In genomic region chr3:52236424-52236886, GRCh38 we compare ENCODE assay signal across 10 cellular contexts. TPM values are rescaled to one million over a fixed set of nuclear protein-coding genes. Genes with fewer than 3 reads are reported as not detected.
A peak's percentile ranks its signal among the peaks of the same experiment; 100 is the strongest.
DNase-seq lines count a peak whose midpoint lies in the region; ATAC-seq and TF ChIP-seq lines count a peak whose summit lies in the region.
"Had no signal": no experiment of that assay in that cellular context is flagged by ENCODE, and none has a peak within 500 bp of the region (broad histone marks: within the 10 kb centered on the region; RNA-seq: fewer than 3 reads in every experiment).

No MANE protein-coding gene starts in this region.

- H3K4me3 ChIP-seq in effector memory CD4-positive, alpha-beta T cell (ENCODE audit: insufficient read depth, low read depth, low read length, poor library complexity, severe bottlenecking), result no peak overlapping the region
- no peak overlapping the region for H3K4me3 ChIP-seq in osteoblast (ENCODE audit: insufficient read depth, low read length)

- ATAC-seq in activated CD4-positive, CD25-positive, alpha-beta regulatory T cell treated with anti-CD3 and anti-CD28 coated beads, Interleukin-2, amount 50 U/mL, for 24 hours, result no peak

- peaks cover 14% of the 10 kb centered on the region for H3K36me3 ChIP-seq in effector memory CD4-positive, alpha-beta T cell (ENCODE audit: control insufficient read depth, insufficient read depth, low read length)
- H3K36me3 ChIP-seq in osteoblast (ENCODE audit: insufficient read depth, low read length), result peaks cover 8% of the 10 kb centered on the region

- no peak overlapping the region for H2AFZ ChIP-seq in osteoblast (ENCODE audit: low read length)

- H3K27ac Mint-ChIP-seq in IgD-negative memory B cell, result peak overlapping the region in 2 of 3 donors; percentile 31 to 61

- H3K4me2 ChIP-seq in osteoblast (ENCODE audit: insufficient read depth, low read length), result peak overlapping the region; percentile 99

- H3K36me3 Mint-ChIP-seq in IgD-negative memory B cell, result no peaks in the 10 kb centered on the region

- peak overlapping the region in 2 of 4 donors; percentile 37 to 91 for H3K4me3 Mint-ChIP-seq in IgD-negative memory B cell

- TF ChIP-seq CTCF in C4-2B (conservative IDR thresholded peaks at IDR 0.05) (no peak), osteoblast (IDR thresholded peaks at IDR 0.05; ENCODE audit: extremely low read depth, low read depth, low read length) (no peak)

- H3K27me3 Mint-ChIP-seq in IgD-negative memory B cell, result no peaks in the 10 kb centered on the region

- DNase-seq in effector memory CD4-positive, alpha-beta T cell, result no peak
- peak; percentile 85 for DNase-seq in osteoblast (ENCODE audit: insufficient read length, low spot score, missing footprints)
- DNase-seq in AG08396 (ENCODE audit: low spot score), result no peak
- DNase-seq in HPDE6-E6E7 (ENCODE audit: extremely low spot score), result no peak
- DNase-seq in NK-92 (lab: John Stamatoyannopoulos, UW; ENCODE audit: unreplicated experiment), result no peak
- DNase-seq: DMS153, NCI-H446 treated with DMSO at 0.1 percent for 48 hours had no signal

- no peaks in the 10 kb centered on the region for H3K9me3 Mint-ChIP-seq in IgD-negative memory B cell

- peaks cover 18 to 40% (median 37%) of the 10 kb centered on the region in 3 donors for H3K4me1 Mint-ChIP-seq in IgD-negative memory B cell

- H3K27me3 ChIP-seq in effector memory CD4-positive, alpha-beta T cell (replicated peaks; ENCODE audit: control insufficient read depth, insufficient read depth, low read length, poor library complexity, severe bottlenecking), result no peaks in the 10 kb centered on the region
- no peaks in the 10 kb centered on the region for H3K27me3 ChIP-seq in osteoblast (ENCODE audit: insufficient read depth, low read length)

- H3K9me3 ChIP-seq in effector memory CD4-positive, alpha-beta T cell (ENCODE audit: control insufficient read depth, low read length), result no peaks in the 10 kb centered on the region
- H3K9me3 ChIP-seq in osteoblast (ENCODE audit: low read depth, low read length), result no peaks in the 10 kb centered on the region

- peaks cover 67% of the 10 kb centered on the region for H3K79me2 ChIP-seq in osteoblast (ENCODE audit: insufficient read depth, low read length)

- H3K4me1 ChIP-seq in effector memory CD4-positive, alpha-beta T cell (ENCODE audit: control insufficient read depth, insufficient read depth, low read length, poor library complexity, severe bottlenecking), result peaks cover 58% of the 10 kb centered on the region
- peaks cover 41% of the 10 kb centered on the region for H3K4me1 ChIP-seq in osteoblast (ENCODE audit: insufficient read depth, low read length)

- H3K27ac ChIP-seq in C4-2B (peak overlapping the region; percentile 91), osteoblast (ENCODE audit: low read depth, low read length) (peak overlapping the region; percentile 90)
- H3K27ac ChIP-seq in effector memory CD4-positive, alpha-beta T cell (ENCODE audit: insufficient read depth, low read length, poor library complexity, severe bottlenecking), result peak overlapping the region; percentile 95

- H4K20me1 ChIP-seq in osteoblast (ENCODE audit: insufficient read depth, low read length), result peaks cover 39% of the 10 kb centered on the region

RNA-seq across cellular contexts. Expression of gene TWF2, which starts 2.5 kb away (rescaled TPM):
- polyA plus RNA-seq in IgD-negative memory B cell, result 108 TPM
- 115 and 138 TPM in 2 replicates for total RNA-seq in osteoblast

RNA-seq across cellular contexts. Expression of gene PPM1M, which starts 9.1 kb away (rescaled TPM):
- 51.3 TPM for polyA plus RNA-seq in IgD-negative memory B cell
- total RNA-seq in osteoblast, result 23.9 and 28.2 TPM in 2 replicates

RNA-seq across cellular contexts. Expression of gene TLR9, which starts 11.0 kb away (rescaled TPM):
- polyA plus RNA-seq in IgD-negative memory B cell, result 10.4 TPM
- total RNA-seq in osteoblast, result not detected in 2 replicates

RNA-seq across cellular contexts. Expression of gene ALAS1, which starts 38.5 kb away (rescaled TPM):
- 24.8 TPM for polyA plus RNA-seq in IgD-negative memory B cell
- total RNA-seq in osteoblast, result 35.4 and 39.1 TPM in 2 replicates

RNA-seq across cellular contexts. Expression of gene WDR82, which starts 42.0 kb away (rescaled TPM):
- 55.0 TPM for polyA plus RNA-seq in IgD-negative memory B cell
- total RNA-seq in osteoblast, result 54.2 and 58.3 TPM in 2 replicates
